33 cellular contexts compared by ENCODE assay signal in genomic region chr3:17558565-17558964, GRCh38.
"Had no signal": no experiment of that assay in that cellular context is flagged by ENCODE, and none has a peak within 500 bp of the region (broad histone marks: within the 10 kb centered on the region; RNA-seq: fewer than 3 reads in every experiment).

No MANE protein-coding gene starts in this region.

- H3K36me3 ChIP-seq: MG63 had no signal

- H3K4me3 ChIP-seq: MG63 had no signal

- H3K9me3 ChIP-seq: MG63 had no signal

- H3K27me3 ChIP-seq: MG63 had no signal

- DNase-seq: Karpas-422, Kasumi-1, MG63, MM.1S, MV-4-11, NCI-H1048, NCI-H1092, NCI-H1092 treated with DMSO at 0.1 percent for 48 hours, NCI-H1105, NCI-H1105 treated with DMSO at 0.1 percent for 48 hours, NCI-H1417, NCI-H1417 treated with DMSO at 0.1 percent for 48 hours, NCI-H1436, NCI-H1436 treated with DMSO at 0.1 percent for 48 hours, NCI-H146, NCI-H1694, NCI-H1694 treated with DMSO at 0.1 percent for 48 hours, NCI-H187, NCI-H187 treated with DMSO at 0.1 percent for 48 hours, NCI-H1930, NCI-H2029 treated with DMSO at 0.1 percent for 48 hours, NCI-H2081, NCI-H2081 treated with DMSO at 0.1 percent for 48 hours, NCI-H2107, NCI-H2171, NCI-H2171 treated with DMSO at 0.1 percent for 48 hours, NCI-H2227 treated with DMSO at 0.1 percent for 48 hours, NCI-H226, NCI-H345, NCI-H446, NCI-H446 treated with DMSO at 0.1 percent for 48 hours, NCI-H510A, NCI-H510A treated with DMSO at 0.1 percent for 48 hours had no signal
